Comparison of ENCODE assay signal across 1 cellular context in genomic region chr9:90726215-90726614, GRCh38.
TF ChIP-seq lines count a peak whose summit lies in the region.

No MANE protein-coding gene starts in this region.

TF ChIP-seq in GM23338, 12 proteins besides CTCF, POLR2A, EP300 and RAD21 (continued from another document):
- TF ChIP-seq REST (IDR thresholded peaks at IDR 0.05; ENCODE audit: unreplicated experiment) (no peak), EZH2 (IDR thresholded peaks at IDR 0.05; ENCODE audit: low read depth, unreplicated experiment) (no peak), ZNF331 (CRISPR knock-in tag; IDR thresholded peaks at IDR 0.05; ENCODE audit: low read depth) (no peak), ZNF462 (CRISPR knock-in tag; IDR thresholded peaks at IDR 0.05) (no peak), JUNB (IDR thresholded peaks at IDR 0.05; ENCODE audit: unreplicated experiment) (no peak), EZH2phosphoT487 (IDR thresholded peaks at IDR 0.05; ENCODE audit: unreplicated experiment) (no peak), ZNF114 (CRISPR knock-in tag; IDR thresholded peaks at IDR 0.05) (no peak), CREB1 (CRISPR knock-in tag; IDR thresholded peaks at IDR 0.05; ENCODE audit: low read depth) (no peak)
- TF ChIP-seq, protein P1, sequence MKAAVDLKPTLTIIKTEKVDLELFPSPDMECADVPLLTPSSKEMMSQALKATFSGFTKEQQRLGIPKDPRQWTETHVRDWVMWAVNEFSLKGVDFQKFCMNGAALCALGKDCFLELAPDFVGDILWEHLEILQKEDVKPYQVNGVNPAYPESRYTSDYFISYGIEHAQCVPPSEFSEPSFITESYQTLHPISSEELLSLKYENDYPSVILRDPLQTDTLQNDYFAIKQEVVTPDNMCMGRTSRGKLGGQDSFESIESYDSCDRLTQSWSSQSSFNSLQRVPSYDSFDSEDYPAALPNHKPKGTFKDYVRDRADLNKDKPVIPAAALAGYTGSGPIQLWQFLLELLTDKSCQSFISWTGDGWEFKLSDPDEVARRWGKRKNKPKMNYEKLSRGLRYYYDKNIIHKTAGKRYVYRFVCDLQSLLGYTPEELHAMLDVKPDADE (IDR thresholded peaks at IDR 0.05): no peak
